8 cellular contexts compared by ENCODE assay signal in genomic region chr11:56783448-56784041, GRCh38. TPM values are rescaled to one million over a fixed set of nuclear protein-coding genes. Genes with fewer than 3 reads are reported as not detected.
DNase-seq lines count a peak whose midpoint lies in the region; ATAC-seq lines count a peak whose summit lies in the region.

No MANE protein-coding gene starts in this region.

- no peaks in the 10 kb centered on the region for H3K9me3 Mint-ChIP-seq in activated T-cell treated with anti-CD3 and anti-CD28 coated beads, Interleukin-2, amount 50 U/mL, for 24 hours

- DNase-seq in DMS53 treated with DMSO at 0.1 percent for 48 hours (lab: John Stamatoyannopoulos, UW; ENCODE audit: unreplicated experiment), result peak; percentile 28
- DNase-seq in NT2/D1 (ENCODE audit: low read depth, low spot score), result peak; percentile 72
- peak; percentile 69 for DNase-seq in dermis blood vessel endothelial cell
- peak; percentile 59 for DNase-seq in myocyte (ENCODE audit: low read depth)
- DNase-seq in islet precursor cell, result no peak
- no peak for DNase-seq in activated T-cell treated with anti-CD3 and anti-CD28 coated beads, Interleukin-2, amount 50 U/mL, for 24 hours

- no peak overlapping the region for H3K9ac ChIP-seq in NT2/D1 (ENCODE audit: insufficient read length, low read depth)

- H3K36me3 Mint-ChIP-seq in activated T-cell treated with anti-CD3 and anti-CD28 coated beads, Interleukin-2, amount 50 U/mL, for 24 hours (ENCODE audit: low read depth), result no peaks in the 10 kb centered on the region

- no peaks in the 10 kb centered on the region for H3K36me3 ChIP-seq in NT2/D1 (ENCODE audit: insufficient read depth, insufficient read length, low read length)

- no peaks in the 10 kb centered on the region for H3K4me1 ChIP-seq in NT2/D1 (ENCODE audit: insufficient read depth, insufficient read length)

- peaks cover 2% of the 10 kb centered on the region for H3K4me1 Mint-ChIP-seq in activated T-cell treated with anti-CD3 and anti-CD28 coated beads, Interleukin-2, amount 50 U/mL, for 24 hours (ENCODE audit: low read depth)

- H3K27ac Mint-ChIP-seq in activated T-cell treated with anti-CD3 and anti-CD28 coated beads, Interleukin-2, amount 50 U/mL, for 24 hours, result no peak overlapping the region

- no peaks in the 10 kb centered on the region for H3K27me3 ChIP-seq in NT2/D1 (ENCODE audit: insufficient read depth, insufficient read length)

- ATAC-seq in HG03354 (IDR thresholded peaks at IDR 0.05; ENCODE audit: poor library complexity, severe bottlenecking, unreplicated experiment) (peak; percentile 63), HG03460 (IDR thresholded peaks at IDR 0.05; ENCODE audit: unreplicated experiment) (no peak)

- no peaks in the 10 kb centered on the region for H3K27me3 Mint-ChIP-seq in activated T-cell treated with anti-CD3 and anti-CD28 coated beads, Interleukin-2, amount 50 U/mL, for 24 hours

- H3K9me3 ChIP-seq in NT2/D1 (ENCODE audit: insufficient read depth, low read length), result 0 out of 2 replicates have a peak, but pooled peaks cover 8% of the 10 kb centered on the region

- H3K4me3 Mint-ChIP-seq in activated T-cell treated with anti-CD3 and anti-CD28 coated beads, Interleukin-2, amount 50 U/mL, for 24 hours, result no peak overlapping the region

- no peak overlapping the region for H3K4me3 ChIP-seq in NT2/D1 (ENCODE audit: insufficient read length, low read depth)

RNA-seq across cellular contexts. Expression of gene OR9G4, which starts 35.0 kb away (rescaled TPM):
- not detected in 2 replicates for total RNA-seq in dermis blood vessel endothelial cell
- not detected in 2 replicates for total RNA-seq in myocyte
- not detected for polyA plus RNA-seq in myocyte (2012)

Comparison
In these comparisons a context has a peak if more than half of its experiments do, and no peak if none do; other contexts are left out.
1. DNase-seq: peak in DMS53 treated with DMSO at 0.1 percent for 48 hours (single experiment), NT2/D1 (single experiment), dermis blood vessel endothelial cell (single experiment) and myocyte (single experiment); none in islet precursor cell (single experiment) and activated T-cell treated with anti-CD3 and anti-CD28 coated beads, Interleukin-2, amount 50 U/mL, for 24 hours (single experiment).